8 cellular contexts compared by ENCODE assay signal in the genomic region with DNA sequence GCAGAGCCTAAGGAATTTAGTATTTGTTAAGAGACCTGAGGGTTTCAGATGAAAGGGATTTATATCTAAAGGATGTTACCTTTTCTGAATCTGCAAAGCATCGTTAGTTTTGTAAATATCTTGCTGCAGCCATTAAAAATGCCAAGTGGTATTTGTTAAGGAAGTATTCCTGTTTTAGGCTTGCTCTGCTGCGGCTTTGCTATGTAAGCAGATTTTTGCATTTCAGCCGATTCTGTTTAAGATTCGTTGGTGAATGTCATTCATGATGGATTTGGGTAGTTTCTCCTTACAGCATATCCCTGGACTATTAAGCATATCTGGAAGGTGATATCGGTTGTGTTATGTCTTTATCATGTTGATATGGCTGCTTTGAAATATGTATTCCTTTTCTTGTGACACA.
DNase-seq lines count a peak whose midpoint lies in the region; ATAC-seq and TF ChIP-seq lines count a peak whose summit lies in the region.

No MANE protein-coding gene starts in this region.

- H4K20me1 ChIP-seq in SU-DHL-6 (ENCODE audit: low read depth, low read length), result 0 out of 2 replicates have a peak, but pooled peaks cover 13% of the 10 kb centered on the region

- H2AFZ ChIP-seq in SU-DHL-6 (ENCODE audit: low read depth, low read length, severe bottlenecking), result no peak overlapping the region

- TF ChIP-seq CTCF in GM12864 (IDR thresholded peaks at IDR 0.05; ENCODE audit: low read depth, low read length, missing control alignments), result no peak
- TF ChIP-seq CTCF in SU-DHL-6 (IDR thresholded peaks at IDR 0.05; ENCODE audit: insufficient read depth, low read length, poor library complexity, severe bottlenecking), result no peak
- TF ChIP-seq CTCF in fibroblast of pulmonary artery (IDR thresholded peaks at IDR 0.05; ENCODE audit: low read length, missing control alignments), result no peak
- no peak for TF ChIP-seq CTCF in retinal pigment epithelial cell (conservative IDR thresholded peaks at IDR 0.05; ENCODE audit: low read depth, low read length)

- no peak for ATAC-seq in HG03460 (IDR thresholded peaks at IDR 0.05; ENCODE audit: unreplicated experiment)

- H3K4me3 ChIP-seq in GM12864 (ENCODE audit: low read depth, low read length) (peak overlapping the region; percentile 95), SU-DHL-6 (ENCODE audit: insufficient read depth, low read length, poor library complexity, severe bottlenecking) (peak overlapping the region; percentile 98), fibroblast of pulmonary artery (replicated peaks; ENCODE audit: low read depth, low read length) (peak overlapping the region; percentile 91), retinal pigment epithelial cell (ENCODE audit: low read length) (peak overlapping the region; percentile 100)

- DNase-seq in GM12864 (ENCODE audit: low read depth) (no peak), fibroblast of pulmonary artery (ENCODE audit: low read depth) (no peak), retinal pigment epithelial cell (ENCODE audit: low read depth) (no peak), AG08395 (ENCODE audit: low spot score) (no peak), UCSD-AML1 (lab: John Stamatoyannopoulos, UW; ENCODE audit: unreplicated experiment) (no peak), C1 segment of cervical spinal cord (lab: John Stamatoyannopoulos, UW) (no peak)

- no peaks in the 10 kb centered on the region for H3K27me3 ChIP-seq in SU-DHL-6 (ENCODE audit: low read length)

- no peaks in the 10 kb centered on the region for H3K9me3 ChIP-seq in SU-DHL-6 (ENCODE audit: insufficient read depth, low read length)

- H3K27ac ChIP-seq in SU-DHL-6 (ENCODE audit: low read depth, low read length), result no peak overlapping the region

- H3K9ac ChIP-seq in SU-DHL-6 (ENCODE audit: low read length), result peak overlapping the region; percentile 77

- no peaks in the 10 kb centered on the region for H3K36me3 ChIP-seq in SU-DHL-6 (ENCODE audit: low read length)

- H3F3A ChIP-seq in SU-DHL-6 (ENCODE audit: insufficient read depth), result no peaks in the 10 kb centered on the region; the same call in 1 of the 2 replicates

- no peaks in the 10 kb centered on the region for H3K9me2 ChIP-seq in SU-DHL-6 (replicated peaks; ENCODE audit: insufficient read depth, low read length)

- H3K79me2 ChIP-seq in SU-DHL-6 (ENCODE audit: insufficient read depth, low read length), result peaks cover 59% of the 10 kb centered on the region

- peak overlapping the region; percentile 100 for H3K4me2 ChIP-seq in SU-DHL-6 (ENCODE audit: low read depth, low read length, poor library complexity, severe bottlenecking)
